38 cellular contexts compared by ENCODE assay signal in the genomic region with DNA sequence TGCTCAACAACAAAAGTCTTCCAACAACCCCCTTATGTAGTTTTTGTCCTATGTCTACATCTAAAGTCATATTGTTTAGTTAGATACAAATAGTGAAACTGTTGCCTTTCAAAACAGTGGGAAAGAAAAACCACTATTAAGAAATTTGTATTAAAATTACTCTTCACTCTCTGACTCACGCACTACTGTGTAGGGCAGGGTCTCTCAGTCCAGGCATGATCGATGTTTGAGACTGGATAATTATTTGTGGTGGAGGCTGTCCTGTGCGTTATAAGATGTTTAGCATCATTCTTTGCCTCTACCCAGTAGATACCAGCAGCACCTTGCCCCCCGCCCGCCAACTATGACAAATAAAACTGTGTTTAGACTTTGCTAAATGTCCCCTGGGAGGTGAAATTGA.
"Had no signal": no experiment of that assay in that cellular context is flagged by ENCODE, and none has a peak within 500 bp of the region (broad histone marks: within the 10 kb centered on the region; RNA-seq: fewer than 3 reads in every experiment).

No MANE protein-coding gene starts in this region.

- H3K27me3 ChIP-seq: adrenal gland, ascending aorta, body of pancreas, brain microvascular endothelial cell, breast epithelium, cardiac muscle cell had no signal

- H3K9me3 Mint-ChIP-seq: activated naive CD4-positive, alpha-beta T cell treated with anti-CD3 and anti-CD28 coated beads for 36 hours; activated naive CD4-positive, alpha-beta T cell treated with anti-CD3 and anti-CD28 coated beads, Interleukin-2, amount 10 ng/mL, durations not matched to agents 7 days and 5 days; activated naive CD4-positive, alpha-beta T cell treated with anti-CD3 and anti-CD28 coated beads, Interleukin-2, amount 50 U/mL, for 24 hours; activated naive CD4-positive, alpha-beta T cell treated with anti-CD3 and anti-CD28 coated beads, Interleukin-2, amount 50 U/mL, for 72 hours; activated naive CD8-positive, alpha-beta T cell treated with anti-CD3 and anti-CD28 coated beads for 36 hours; activated naive CD8-positive, alpha-beta T cell treated with anti-CD3 and anti-CD28 coated beads, Interleukin-2, amount 10 ng/mL, durations not matched to agents 7 days and 5 days; activated naive CD8-positive, alpha-beta T cell treated with anti-CD3 and anti-CD28 coated beads, Interleukin-2, amount 50 U/mL, for 24 hours; activated T-cell treated with anti-CD3 and anti-CD28 coated beads, Interleukin-2, amount 50 U/mL, for 24 hours; activated T-cell treated with anti-CD3 and anti-CD28 coated beads, Interleukin-2, amount 50 U/mL, for 4 hours; activated T-cell treated with anti-CD3 and anti-CD28 coated beads, Interleukin-2, amount 50 U/mL, for 72 hours; activated T-helper 1 cell treated with anti-CD3 and anti-CD28 coated beads, Interleukin-12 subunit alpha, Interleukin-12 subunit beta, Interleukin-2, Interleukin-4 antibody, amounts not matched to agents 30 ng/mL and 10 ng/mL and 1 ng/mL, durations not matched to agents 14 hours and 24 hours and 36 hours; activated T-helper 17 cell treated with anti-CD3 and anti-CD28 coated beads, Interleukin-2, amount 50 U/mL, for 72 hours; activated T-helper 2 cell treated with anti-CD3 and anti-CD28 coated beads, Interferon-gamma antibody, Interleukin-2, Interleukin-4, amounts not matched to agents 10 μg/mL and 5 μg/mL and 100 μg/mL, durations not matched to agents 14 hours and 24 hours and 36 hours; central memory CD8-positive, alpha-beta T cell had no signal

- ATAC-seq: activated naive CD4-positive, alpha-beta T cell treated with anti-CD3 and anti-CD28 coated beads, Interleukin-2, amount 50 U/mL, for 72 hours; activated naive CD8-positive, alpha-beta T cell treated with anti-CD3 and anti-CD28 coated beads, Interleukin-2, amount 50 U/mL, for 24 hours; activated T-cell treated with anti-CD3 and anti-CD28 coated beads, Interleukin-2, amount 50 U/mL, for 4 hours; activated T-cell treated with anti-CD3 and anti-CD28 coated beads, Interleukin-2, amount 50 U/mL, for 72 hours; activated T-helper 17 cell treated with anti-CD3 and anti-CD28 coated beads, Interleukin-2, amount 50 U/mL, for 72 hours; body of pancreas had no signal

- H3K36me3 ChIP-seq: adrenal gland, ascending aorta, brain microvascular endothelial cell, breast epithelium, cardiac muscle cell had no signal

- H3K27ac Mint-ChIP-seq: activated naive CD4-positive, alpha-beta T cell treated with anti-CD3 and anti-CD28 coated beads for 36 hours; activated naive CD4-positive, alpha-beta T cell treated with anti-CD3 and anti-CD28 coated beads, Interleukin-2, amount 10 ng/mL, durations not matched to agents 7 days and 5 days; activated naive CD4-positive, alpha-beta T cell treated with anti-CD3 and anti-CD28 coated beads, Interleukin-2, amount 50 U/mL, for 24 hours; activated naive CD4-positive, alpha-beta T cell treated with anti-CD3 and anti-CD28 coated beads, Interleukin-2, amount 50 U/mL, for 72 hours; activated naive CD8-positive, alpha-beta T cell; activated naive CD8-positive, alpha-beta T cell treated with anti-CD3 and anti-CD28 coated beads for 36 hours; activated naive CD8-positive, alpha-beta T cell treated with anti-CD3 and anti-CD28 coated beads, Interleukin-2, amount 10 ng/mL, durations not matched to agents 7 days and 5 days; activated naive CD8-positive, alpha-beta T cell treated with anti-CD3 and anti-CD28 coated beads, Interleukin-2, amount 50 U/mL, for 24 hours; activated T-cell treated with anti-CD3 and anti-CD28 coated beads, Interleukin-2, amount 50 U/mL, for 24 hours; activated T-helper 1 cell treated with anti-CD3 and anti-CD28 coated beads, Interleukin-12 subunit alpha, Interleukin-12 subunit beta, Interleukin-2, Interleukin-4 antibody, amounts not matched to agents 30 ng/mL and 10 ng/mL and 1 ng/mL, durations not matched to agents 14 hours and 24 hours and 36 hours; activated T-helper 17 cell treated with anti-CD3 and anti-CD28 coated beads, Interleukin-2, amount 50 U/mL, for 72 hours; activated T-helper 2 cell treated with anti-CD3 and anti-CD28 coated beads, Interferon-gamma antibody, Interleukin-2, Interleukin-4, amounts not matched to agents 10 μg/mL and 5 μg/mL and 100 μg/mL, durations not matched to agents 14 hours and 24 hours and 36 hours; brain had no signal

- DNase-seq: activated effector memory CD4-positive, alpha-beta T cell treated with anti-CD3 and anti-CD28 coated beads, Interleukin-2, amount 50 U/mL, for 16 hours; activated effector memory CD4-positive, alpha-beta T cell treated with Interleukin-2 at 50 U/mL for 16 hours; activated gamma-delta T cell; activated gamma-delta T cell treated with Interleukin-2 at 50 U/mL for 16 hours; activated naive CD4-positive, alpha-beta T cell; activated naive CD4-positive, alpha-beta T cell treated with anti-CD3 and anti-CD28 coated beads for 36 hours; activated naive CD4-positive, alpha-beta T cell treated with anti-CD3 and anti-CD28 coated beads, Interleukin-2, amount 10 ng/mL, durations not matched to agents 7 days and 5 days; activated naive CD4-positive, alpha-beta T cell treated with anti-CD3 and anti-CD28 coated beads, Interleukin-2, amount 50 U/mL, for 16 hours; activated naive CD4-positive, alpha-beta T cell treated with Interleukin-2 at 50 U/mL for 16 hours; activated naive CD8-positive, alpha-beta T cell treated with anti-CD3 and anti-CD28 coated beads for 36 hours; activated naive CD8-positive, alpha-beta T cell treated with anti-CD3 and anti-CD28 coated beads, Interleukin-2, amount 10 ng/mL, durations not matched to agents 7 days and 5 days; activated naive CD8-positive, alpha-beta T cell treated with anti-CD3 and anti-CD28 coated beads, Interleukin-2, amount 50 U/mL, for 24 hours; activated T-cell treated with anti-CD3 and anti-CD28 coated beads, Interleukin-2, amount 50 U/mL, for 1 hour; activated T-cell treated with anti-CD3 and anti-CD28 coated beads, Interleukin-2, amount 50 U/mL, for 24 hours; activated T-cell treated with anti-CD3 and anti-CD28 coated beads, Interleukin-2, amount 50 U/mL, for 4 hours; activated T-cell treated with anti-CD3 and anti-CD28 coated beads, Interleukin-2, amount 50 U/mL, for 48 hours; activated T-cell treated with anti-CD3 and anti-CD28 coated beads, Interleukin-2, amount 50 U/mL, for 72 hours; adrenal gland; amniotic stem cell; amygdala; anterior cingulate cortex; aorta; body of pancreas; brain microvascular endothelial cell; caudate nucleus; central memory CD4-positive, alpha-beta T cell; cerebellar nuclear complex had no signal

- H3K9me3 ChIP-seq: adrenal gland, ascending aorta, body of pancreas, breast epithelium had no signal

- H3K36me3 Mint-ChIP-seq: activated naive CD4-positive, alpha-beta T cell treated with anti-CD3 and anti-CD28 coated beads, Interleukin-2, amount 10 ng/mL, durations not matched to agents 7 days and 5 days; activated naive CD4-positive, alpha-beta T cell treated with anti-CD3 and anti-CD28 coated beads, Interleukin-2, amount 50 U/mL, for 24 hours; activated naive CD4-positive, alpha-beta T cell treated with anti-CD3 and anti-CD28 coated beads, Interleukin-2, amount 50 U/mL, for 72 hours; activated naive CD8-positive, alpha-beta T cell; activated naive CD8-positive, alpha-beta T cell treated with anti-CD3 and anti-CD28 coated beads for 36 hours; activated naive CD8-positive, alpha-beta T cell treated with anti-CD3 and anti-CD28 coated beads, Interleukin-2, amount 10 ng/mL, durations not matched to agents 7 days and 5 days; brain had no signal

- H3K4me3 Mint-ChIP-seq: activated naive CD4-positive, alpha-beta T cell treated with anti-CD3 and anti-CD28 coated beads for 36 hours; activated naive CD4-positive, alpha-beta T cell treated with anti-CD3 and anti-CD28 coated beads, Interleukin-2, amount 10 ng/mL, durations not matched to agents 7 days and 5 days; activated naive CD4-positive, alpha-beta T cell treated with anti-CD3 and anti-CD28 coated beads, Interleukin-2, amount 50 U/mL, for 24 hours; activated naive CD8-positive, alpha-beta T cell; activated naive CD8-positive, alpha-beta T cell treated with anti-CD3 and anti-CD28 coated beads for 36 hours; activated naive CD8-positive, alpha-beta T cell treated with anti-CD3 and anti-CD28 coated beads, Interleukin-2, amount 10 ng/mL, durations not matched to agents 7 days and 5 days; activated naive CD8-positive, alpha-beta T cell treated with anti-CD3 and anti-CD28 coated beads, Interleukin-2, amount 50 U/mL, for 24 hours; activated T-cell treated with anti-CD3 and anti-CD28 coated beads, Interleukin-2, amount 50 U/mL, for 24 hours; activated T-cell treated with anti-CD3 and anti-CD28 coated beads, Interleukin-2, amount 50 U/mL, for 4 hours; activated T-cell treated with anti-CD3 and anti-CD28 coated beads, Interleukin-2, amount 50 U/mL, for 72 hours; activated T-helper 1 cell treated with anti-CD3 and anti-CD28 coated beads, Interleukin-12 subunit alpha, Interleukin-12 subunit beta, Interleukin-2, Interleukin-4 antibody, amounts not matched to agents 30 ng/mL and 10 ng/mL and 1 ng/mL, durations not matched to agents 14 hours and 24 hours and 36 hours; activated T-helper 17 cell treated with anti-CD3 and anti-CD28 coated beads, Interleukin-2, amount 50 U/mL, for 72 hours; brain; central memory CD8-positive, alpha-beta T cell had no signal

- H3K27ac ChIP-seq: adrenal gland, ascending aorta, body of pancreas, brain microvascular endothelial cell, breast epithelium, cardiac muscle cell had no signal

- H3K4me1 Mint-ChIP-seq: activated naive CD4-positive, alpha-beta T cell treated with anti-CD3 and anti-CD28 coated beads, Interleukin-2, amount 10 ng/mL, durations not matched to agents 7 days and 5 days; activated naive CD4-positive, alpha-beta T cell treated with anti-CD3 and anti-CD28 coated beads, Interleukin-2, amount 50 U/mL, for 24 hours; activated naive CD8-positive, alpha-beta T cell treated with anti-CD3 and anti-CD28 coated beads for 36 hours; activated naive CD8-positive, alpha-beta T cell treated with anti-CD3 and anti-CD28 coated beads, Interleukin-2, amount 10 ng/mL, durations not matched to agents 7 days and 5 days; activated naive CD8-positive, alpha-beta T cell treated with anti-CD3 and anti-CD28 coated beads, Interleukin-2, amount 50 U/mL, for 24 hours; activated T-helper 17 cell treated with anti-CD3 and anti-CD28 coated beads, Interleukin-2, amount 50 U/mL, for 72 hours; brain had no signal

- H3K4me3 ChIP-seq: adrenal gland, ascending aorta, body of pancreas, breast epithelium, cardiac muscle cell had no signal

- H3K27me3 Mint-ChIP-seq: activated naive CD4-positive, alpha-beta T cell treated with anti-CD3 and anti-CD28 coated beads, Interleukin-2, amount 10 ng/mL, durations not matched to agents 7 days and 5 days; activated naive CD8-positive, alpha-beta T cell; activated T-cell treated with anti-CD3 and anti-CD28 coated beads, Interleukin-2, amount 50 U/mL, for 24 hours; brain; central memory CD8-positive, alpha-beta T cell had no signal

- H3K4me1 ChIP-seq: adrenal gland, body of pancreas, breast epithelium had no signal
